Comparison of ENCODE assay signal across 10 cellular contexts in genomic region chr17:4658478-4659305, GRCh38. TPM values are rescaled to one million over a fixed set of nuclear protein-coding genes. Genes with fewer than 3 reads are reported as not detected.
DNase-seq lines count a peak whose midpoint lies in the region; TF ChIP-seq lines count a peak whose summit lies in the region.
"Had no signal": no experiment of that assay in that cellular context is flagged by ENCODE, and none has a peak within 500 bp of the region (broad histone marks: within the 10 kb centered on the region; RNA-seq: fewer than 3 reads in every experiment).

No MANE protein-coding gene starts in this region.

- no peaks in the 10 kb centered on the region for H4K20me1 ChIP-seq in H9 (ENCODE audit: control insufficient read depth, insufficient read depth, insufficient read length)

- no peak overlapping the region for H2BK120ac ChIP-seq in H9 (ENCODE audit: low read depth, low read length, poor library complexity, severe bottlenecking)

- no peaks in the 10 kb centered on the region for H3K79me1 ChIP-seq in H9 (ENCODE audit: insufficient read depth, low read depth, low read length, poor library complexity, severe bottlenecking)

- H3K4me3 ChIP-seq in AG04449 (ENCODE audit: low read depth, low read length): no peak overlapping the region
- no peak overlapping the region for H3K4me3 ChIP-seq in H7 (ENCODE audit: insufficient read depth, low read depth, low read length)
- no peak overlapping the region for H3K4me3 ChIP-seq in colonic mucosa

- no peaks in the 10 kb centered on the region for H3K23me2 ChIP-seq in H9 (ENCODE audit: insufficient read length, low read depth, low read length, poor library complexity, severe bottlenecking)

- no peak overlapping the region for H3K4me2 ChIP-seq in H9 (ENCODE audit: insufficient read depth, insufficient read length, low read length)

- H3K9me3 ChIP-seq in H9 (ENCODE audit: control insufficient read depth, low read depth, low read length) (no peaks in the 10 kb centered on the region), colonic mucosa (no peaks in the 10 kb centered on the region)

- intact Hi-C loops in activated T-helper 1 cell treated with anti-CD3 and anti-CD28 coated beads, Interleukin-12 subunit alpha, Interleukin-12 subunit beta, Interleukin-2, Interleukin-4 antibody, amounts not matched to agents 30 ng/mL and 10 ng/mL and 1 ng/mL, durations not matched to agents 14 hours and 24 hours and 36 hours (cut with micrococcal nuclease): loop anchor here (1.0 kb wide), 1 partner anchor 38 kb away; no protein-coding TSS in a partner anchor
- intact Hi-C loops in colonic mucosa (cut with DNase I): loop anchor here (10.0 kb wide), 1 partner anchor 64 kb away; no protein-coding TSS in a partner anchor

- H3K27ac ChIP-seq in H9 (ENCODE audit: insufficient read length, low read depth, low read length) (no peak overlapping the region), colonic mucosa (no peak overlapping the region)

- no peak overlapping the region for H4K8ac ChIP-seq in H9 (replicated peaks; ENCODE audit: insufficient read length, low read depth, low read length)

- no peak overlapping the region for H3K14ac ChIP-seq in H9 (ENCODE audit: insufficient read depth, low read length)

- H2BK20ac ChIP-seq in H9 (ENCODE audit: low read depth, low read length, poor library complexity, severe bottlenecking): no peak overlapping the region

- no peaks in the 10 kb centered on the region for H3K9me3 Mint-ChIP-seq in activated T-helper 1 cell treated with anti-CD3 and anti-CD28 coated beads, Interleukin-12 subunit alpha, Interleukin-12 subunit beta, Interleukin-2, Interleukin-4 antibody, amounts not matched to agents 30 ng/mL and 10 ng/mL and 1 ng/mL, durations not matched to agents 14 hours and 24 hours and 36 hours
- no peaks in the 10 kb centered on the region for H3K9me3 Mint-ChIP-seq in H9
- H3K9me3 Mint-ChIP-seq: immature natural killer cell had no signal

- POLR2A ChIA-PET in AG04449 (lab: Yijun Ruan, JAX): no interaction called here

- peaks cover 14% of the 10 kb centered on the region for H3K4me1 Mint-ChIP-seq in activated T-helper 1 cell treated with anti-CD3 and anti-CD28 coated beads, Interleukin-12 subunit alpha, Interleukin-12 subunit beta, Interleukin-2, Interleukin-4 antibody, amounts not matched to agents 30 ng/mL and 10 ng/mL and 1 ng/mL, durations not matched to agents 14 hours and 24 hours and 36 hours (ENCODE audit: low read depth)
- H3K4me1 Mint-ChIP-seq in H9: no peaks in the 10 kb centered on the region
- H3K4me1 Mint-ChIP-seq: immature natural killer cell had no signal

- H2BK15ac ChIP-seq in H9 (ENCODE audit: low read depth, low read length): no peak overlapping the region

- H3K79me2 ChIP-seq in H9 (ENCODE audit: insufficient read depth, low read length): no peaks in the 10 kb centered on the region

- H2AFZ ChIP-seq in H9 (ENCODE audit: low read length): no peak overlapping the region

- H3K4me1 ChIP-seq in H9 (ENCODE audit: insufficient read depth, low read length) (no peaks in the 10 kb centered on the region), colonic mucosa (no peaks in the 10 kb centered on the region)

- H3K9ac ChIP-seq in H9 (ENCODE audit: extremely low read depth, insufficient read length, low read length) (no peak overlapping the region), colonic mucosa (ENCODE audit: low read depth in 2 of 2, low read length in 2 of 2) (no peak overlapping the region)

- H2AK5ac ChIP-seq in H9 (ENCODE audit: insufficient read length, low read length): no peak overlapping the region

- H3K18ac ChIP-seq in H9 (ENCODE audit: insufficient read length, low read depth, low read length): no peak overlapping the region

- no peak overlapping the region for H3K4me3 Mint-ChIP-seq in activated T-helper 1 cell treated with anti-CD3 and anti-CD28 coated beads, Interleukin-12 subunit alpha, Interleukin-12 subunit beta, Interleukin-2, Interleukin-4 antibody, amounts not matched to agents 30 ng/mL and 10 ng/mL and 1 ng/mL, durations not matched to agents 14 hours and 24 hours and 36 hours
- no peak overlapping the region for H3K4me3 Mint-ChIP-seq in H9
- H3K4me3 Mint-ChIP-seq: immature natural killer cell had no signal

- peak; percentile 29 for DNase-seq in AG04449 (ENCODE audit: low read depth, low spot score)
- DNase-seq in HT1080 (ENCODE audit: low read depth): peak; percentile 14
- DNase-seq in activated T-helper 1 cell treated with anti-CD3 and anti-CD28 coated beads, Interleukin-12 subunit alpha, Interleukin-12 subunit beta, Interleukin-2, Interleukin-4 antibody, amounts not matched to agents 30 ng/mL and 10 ng/mL and 1 ng/mL, durations not matched to agents 14 hours and 24 hours and 36 hours (ENCODE audit: low spot score): peak; percentile 38
- DNase-seq in kidney glomerular epithelial cell (lab: John Stamatoyannopoulos, UW): peak; percentile 38
- no peak for DNase-seq in H7
- DNase-seq in H9: no peak
- no peak for DNase-seq in colonic mucosa
- DNase-seq in COLO668 (lab: John Stamatoyannopoulos, UW; ENCODE audit: unreplicated experiment): no peak
- DNase-seq: caudate nucleus, immature natural killer cell had no signal

- no peak overlapping the region for H3K4ac ChIP-seq in H9 (ENCODE audit: low read depth, low read length)

- H3K56ac ChIP-seq in H9 (ENCODE audit: insufficient read length, low read depth, low read length): no peak overlapping the region

- CTCF ChIA-PET in AG04449 (lab: Yijun Ruan, JAX): interaction anchor here (0.6 to 2.3 kb wide), 3 partner anchors 12 to 92 kb away, joined by 3 to 9 read pairs (median 4); no protein-coding TSS in a partner anchor

- H3K23ac ChIP-seq in H9 (ENCODE audit: insufficient read length, low read depth, low read length): no peak overlapping the region

- H3K27me3 ChIP-seq in H7 (ENCODE audit: control insufficient read depth, insufficient read depth, low read length) (no peaks in the 10 kb centered on the region), H9 (ENCODE audit: insufficient read depth, low read length) (no peaks in the 10 kb centered on the region), colonic mucosa (no peaks in the 10 kb centered on the region)

- H2BK5ac ChIP-seq in H9 (ENCODE audit: insufficient read length, low read length): no peak overlapping the region

- no CpG with 5 or more reads among the region's 6 CpGs for WGBS in H9 (ENCODE audit: extremely low coverage, insufficient read length, low lambda C conversion rate)

- H4K5ac ChIP-seq in H9 (ENCODE audit: insufficient read length, low read depth, low read length): no peak overlapping the region

- no peak overlapping the region for H3T11ph ChIP-seq in H9 (ENCODE audit: low read length)

- no peak overlapping the region for H4K91ac ChIP-seq in H9 (ENCODE audit: insufficient read length, low read depth, low read length)

- TF ChIP-seq CTCF in AG04449 (IDR thresholded peaks at IDR 0.05; ENCODE audit: insufficient read depth, low read length, missing control alignments) (no peak), H9 (conservative IDR thresholded peaks at IDR 0.05) (no peak), colonic mucosa (IDR thresholded peaks at IDR 0.05) (no peak)

- H3K36me3 ChIP-seq in H7 (replicated peaks; ENCODE audit: control insufficient read depth, insufficient read depth, low read length) (no peaks in the 10 kb centered on the region), colonic mucosa (no peaks in the 10 kb centered on the region)

- no peak overlapping the region for H2BK12ac ChIP-seq in H9 (ENCODE audit: insufficient read length, low read depth, low read length)

- H3K27ac Mint-ChIP-seq in activated T-helper 1 cell treated with anti-CD3 and anti-CD28 coated beads, Interleukin-12 subunit alpha, Interleukin-12 subunit beta, Interleukin-2, Interleukin-4 antibody, amounts not matched to agents 30 ng/mL and 10 ng/mL and 1 ng/mL, durations not matched to agents 14 hours and 24 hours and 36 hours: peak overlapping the region; percentile 67
- no peak overlapping the region; a peak in 1 of 7 replicates for H3K27ac Mint-ChIP-seq in H9
- H3K27ac Mint-ChIP-seq: immature natural killer cell had no signal

- H3K36me3 Mint-ChIP-seq in activated T-helper 1 cell treated with anti-CD3 and anti-CD28 coated beads, Interleukin-12 subunit alpha, Interleukin-12 subunit beta, Interleukin-2, Interleukin-4 antibody, amounts not matched to agents 30 ng/mL and 10 ng/mL and 1 ng/mL, durations not matched to agents 14 hours and 24 hours and 36 hours (ENCODE audit: low read depth): peaks cover 2% of the 10 kb centered on the region
- H3K36me3 Mint-ChIP-seq in H9 (ENCODE audit: insufficient read depth in 1 of 3, low read depth in 3 of 3): no peaks in the 10 kb centered on the region; a peak in 1 of 7 replicates
- H3K36me3 Mint-ChIP-seq: immature natural killer cell had no signal

- peaks cover 4% of the 10 kb centered on the region for H3K27me3 Mint-ChIP-seq in activated T-helper 1 cell treated with anti-CD3 and anti-CD28 coated beads, Interleukin-12 subunit alpha, Interleukin-12 subunit beta, Interleukin-2, Interleukin-4 antibody, amounts not matched to agents 30 ng/mL and 10 ng/mL and 1 ng/mL, durations not matched to agents 14 hours and 24 hours and 36 hours (ENCODE audit: insufficient read depth)
- peaks cover 4% of the 10 kb centered on the region for H3K27me3 Mint-ChIP-seq in H9 (ENCODE audit: low read depth)

RNA-seq across cellular contexts. Expression of gene ALOX15, which starts 17.2 kb away (rescaled TPM):
- total RNA-seq in HT1080 (2014; rRNA removed; shearing (Covaris generic)): not detected in 2 replicates
- polyA plus RNA-seq in HT1080 (2015; cell fraction: cytosol; rRNA removed): not detected in 2 replicates
- polyA plus RNA-seq in HT1080 (2015; cell fraction: nucleus; rRNA removed): not detected in 2 replicates
- total RNA-seq in activated T-helper 1 cell treated with anti-CD3 and anti-CD28 coated beads, Interleukin-12 subunit alpha, Interleukin-12 subunit beta, Interleukin-2, Interleukin-4 antibody, amounts not matched to agents 30 ng/mL and 10 ng/mL and 1 ng/mL, durations not matched to agents 14 hours and 24 hours and 36 hours: not detected in 2 replicates
- 0.10 and 0.11 TPM in 2 replicates for total RNA-seq in H7 (2014; rRNA removed; shearing (Covaris generic))
- 0.31 and 0.39 TPM in 2 replicates for total RNA-seq in H9 (2021)
- under 1 TPM in 1 of 2 donors, not detected in 1; 0.13 TPM for total RNA-seq in colonic mucosa
- polyA plus RNA-seq: immature natural killer cell had no signal

RNA-seq across cellular contexts. Expression of gene PELP1, which starts 45.2 kb away (rescaled TPM):
- total RNA-seq in HT1080 (2014; rRNA removed; shearing (Covaris generic)): 28.0 and 34.2 TPM in 2 replicates
- 25.3 and 32.2 TPM in 2 replicates for polyA plus RNA-seq in HT1080 (2015; cell fraction: cytosol; rRNA removed)
- 70.0 and 70.2 TPM in 2 replicates for polyA plus RNA-seq in HT1080 (2015; cell fraction: nucleus; rRNA removed)
- 130 and 145 TPM in 2 replicates for total RNA-seq in activated T-helper 1 cell treated with anti-CD3 and anti-CD28 coated beads, Interleukin-12 subunit alpha, Interleukin-12 subunit beta, Interleukin-2, Interleukin-4 antibody, amounts not matched to agents 30 ng/mL and 10 ng/mL and 1 ng/mL, durations not matched to agents 14 hours and 24 hours and 36 hours
- total RNA-seq in H7 (2014; rRNA removed; shearing (Covaris generic)): 73.8 and 77.2 TPM in 2 replicates
- 148 and 154 TPM in 2 replicates for total RNA-seq in H9 (2021)
- 10 to 100 TPM; 24.8 to 66.4 TPM for total RNA-seq in colonic mucosa

RNA-seq across cellular contexts. Expression of gene ARRB2, which starts 51.7 kb away (rescaled TPM):
- total RNA-seq in HT1080 (2014; rRNA removed; shearing (Covaris generic)): 22.1 and 27.4 TPM in 2 replicates
- polyA plus RNA-seq in HT1080 (2015; cell fraction: cytosol; rRNA removed): 13.0 and 15.3 TPM in 2 replicates
- 7.6 and 12.1 TPM in 2 replicates for polyA plus RNA-seq in HT1080 (2015; cell fraction: nucleus; rRNA removed)
- 202 and 204 TPM in 2 replicates for total RNA-seq in activated T-helper 1 cell treated with anti-CD3 and anti-CD28 coated beads, Interleukin-12 subunit alpha, Interleukin-12 subunit beta, Interleukin-2, Interleukin-4 antibody, amounts not matched to agents 30 ng/mL and 10 ng/mL and 1 ng/mL, durations not matched to agents 14 hours and 24 hours and 36 hours
- 28.5 and 40.2 TPM in 2 replicates for total RNA-seq in H7 (2014; rRNA removed; shearing (Covaris generic))
- total RNA-seq in H9 (2021) (75.3 and 81.1 TPM in 2 replicates), colonic mucosa (10 to 100 TPM; 41.0 to 42.8 TPM)

Comparison
In these comparisons a context has a peak if more than half of its experiments do, and no peak if none do; other contexts are left out.
1. DNase-seq: peak in AG04449 (single experiment), HT1080 (single experiment), activated T-helper 1 cell treated with anti-CD3 and anti-CD28 coated beads, Interleukin-12 subunit alpha, Interleukin-12 subunit beta, Interleukin-2, Interleukin-4 antibody, amounts not matched to agents 30 ng/mL and 10 ng/mL and 1 ng/mL, durations not matched to agents 14 hours and 24 hours and 36 hours (single experiment) and kidney glomerular epithelial cell (single experiment); none in H7 (single experiment), H9 (single experiment), colonic mucosa (single experiment) and COLO668 (single experiment).